Comparison of ENCODE assay signal across 31 cellular contexts in genomic region chr1:39593386-39593785, GRCh38. TPM values are rescaled to one million over a fixed set of nuclear protein-coding genes. Genes with fewer than 3 reads are reported as not detected.
"Had no signal": no experiment of that assay in that cellular context is flagged by ENCODE, and none has a peak within 500 bp of the region (broad histone marks: within the 10 kb centered on the region; RNA-seq: fewer than 3 reads in every experiment).

No MANE protein-coding gene starts in this region.

- H3K9me3 Mint-ChIP-seq: dendritic cell treated with granulocyte-macrophage colony-stimulating factor and Interleukin-4, amounts not matched to agents 40 ng/mL and 50 ng/mL, for 4 days; effector memory CD8-positive, alpha-beta T cell; endodermal cell had no signal

- H3K4me1 Mint-ChIP-seq: endodermal cell had no signal

- H3K36me3 ChIP-seq: colonic mucosa, esophagus muscularis mucosa, esophagus squamous epithelium, gastrocnemius medialis, gastroesophageal sphincter, heart left ventricle, heart right ventricle had no signal

- H3K4me3 Mint-ChIP-seq: dendritic cell treated with granulocyte-macrophage colony-stimulating factor and Interleukin-4, amounts not matched to agents 40 ng/mL and 50 ng/mL, for 4 days; effector memory CD8-positive, alpha-beta T cell; endodermal cell had no signal

- H3K4me1 ChIP-seq: colonic mucosa, esophagus muscularis mucosa, esophagus squamous epithelium, foreskin keratinocyte, gastrocnemius medialis, gastroesophageal sphincter, heart left ventricle, heart right ventricle had no signal

- H3K9me3 ChIP-seq: colonic mucosa, esophagus muscularis mucosa, esophagus squamous epithelium, gastrocnemius medialis, gastroesophageal sphincter, heart left ventricle, heart right ventricle had no signal

- H3K27ac ChIP-seq: colonic mucosa, coronary artery, dorsolateral prefrontal cortex, epithelial cell of prostate, esophagus muscularis mucosa, esophagus squamous epithelium, foreskin keratinocyte, gastrocnemius medialis, gastroesophageal sphincter, heart left ventricle, heart right ventricle had no signal

- H3K27ac Mint-ChIP-seq: dendritic cell treated with granulocyte-macrophage colony-stimulating factor and Interleukin-4, amounts not matched to agents 40 ng/mL and 50 ng/mL, for 4 days; endodermal cell had no signal

- DNase-seq: colonic mucosa; cortex of kidney; dermis blood vessel endothelial cell; dorsolateral prefrontal cortex; effector CD4-positive, alpha-beta T cell; effector CD8-positive, alpha-beta T cell; effector memory CD4-positive, alpha-beta T cell; effector memory CD8-positive, alpha-beta T cell; endodermal cell; erythroblast; esophagus squamous epithelium; foreskin fibroblast; foreskin keratinocyte; foreskin melanocyte; gastrocnemius medialis; glutamatergic neuron; head of caudate nucleus; heart left ventricle; heart right ventricle had no signal

- H3K27me3 ChIP-seq: colonic mucosa, dorsolateral prefrontal cortex, gastrocnemius medialis had no signal

- ATAC-seq: effector memory CD8-positive, alpha-beta T cell; esophagus mucosa; foreskin keratinocyte; gastrocnemius medialis; gastroesophageal sphincter; heart left ventricle; heart right ventricle had no signal

- H3K4me3 ChIP-seq: colonic mucosa, coronary artery, dorsolateral prefrontal cortex, esophagus muscularis mucosa, esophagus squamous epithelium, gastrocnemius medialis, gastroesophageal sphincter, heart left ventricle, heart right ventricle had no signal

- FAIRE-seq: colon, endometrium, endothelial cell of umbilical vein, frontal cortex had no signal

RNA-seq across cellular contexts. Expression of gene HEYL, which starts 46.1 kb away (rescaled TPM):
- total RNA-seq: dermis microvascular lymphatic vessel endothelial cell, endothelial cell of umbilical vein, fibroblast of lung, foreskin keratinocyte had no signal
- polyA plus RNA-seq: endothelial cell of umbilical vein had no signal
